Comparison of ENCODE assay signal across 8 cellular contexts in genomic region chr17:18681767-18682571, GRCh38. TPM values are rescaled to one million over a fixed set of nuclear protein-coding genes. Genes with fewer than 3 reads are reported as not detected.
A peak's percentile ranks its signal among the peaks of the same experiment; 100 is the strongest.
DNase-seq lines count a peak whose midpoint lies in the region; ATAC-seq and TF ChIP-seq lines count a peak whose summit lies in the region.
"Not testable (repeated sequence)": the region's sequence is repeated elsewhere in the genome, so short reads cannot be mapped to it uniquely, and the experiment has no call there.

TSS of gene FOXO3B (minus strand) at chr17:18682314. CDS start at chr17:18681651, 663 bp downstream.

- peak within 1 kb of the TSS; percentile 34 to 92 (median 90) for H3K27ac Mint-ChIP-seq in naive thymus-derived CD8-positive, alpha-beta T cell

- H3K4me1 ChIP-seq in RWPE2 (ENCODE audit: insufficient read depth, poor library complexity, severe bottlenecking), result not testable (repeated sequence)

- H3K4me1 Mint-ChIP-seq in naive thymus-derived CD8-positive, alpha-beta T cell, result peaks cover 7 to 20% (median 15%) of the 10 kb centered on the region in 4 donors

- POLR2A ChIA-PET in naive thymus-derived CD8-positive, alpha-beta T cell (lab: Charles Lee), result not testable (repeated sequence)

- H3K27ac ChIP-seq in RWPE2 (ENCODE audit: poor library complexity, severe bottlenecking), result not testable (repeated sequence)

- H3K27me3 ChIP-seq in RWPE2 (ENCODE audit: insufficient read depth, poor library complexity, severe bottlenecking), result not testable (repeated sequence)

- not testable (repeated sequence) for H3K9me3 Mint-ChIP-seq in naive thymus-derived CD8-positive, alpha-beta T cell

- peak; percentile 96 for ATAC-seq in RWPE2 (ENCODE audit: low read depth)
- peak; percentile 84 to 88 for ATAC-seq in naive thymus-derived CD8-positive, alpha-beta T cell

- H3K9me3 ChIP-seq in RWPE2 (ENCODE audit: severe bottlenecking), result not testable (repeated sequence)

- H3K36me3 Mint-ChIP-seq in naive thymus-derived CD8-positive, alpha-beta T cell, result peaks cover 4 to 14% (median 6%) of the 10 kb centered on the region in 3 donors

- H3K27me3 Mint-ChIP-seq in naive thymus-derived CD8-positive, alpha-beta T cell, result not testable (repeated sequence)

- H3K4me3 ChIP-seq in RWPE2 (ENCODE audit: severe bottlenecking) (peak within 1 kb of the TSS; percentile 37), fibroblast of the aortic adventitia (ENCODE audit: low read depth, low read length) (peak within 1 kb of the TSS; percentile 66)

- H3K4me3 Mint-ChIP-seq in naive thymus-derived CD8-positive, alpha-beta T cell, result peak within 1 kb of the TSS; percentile 75 to 98 (median 92)

- TF ChIP-seq CTCF in RWPE2 (IDR thresholded peaks at IDR 0.05; ENCODE audit: poor library complexity, severe bottlenecking); fibroblast of the aortic adventitia (IDR thresholded peaks at IDR 0.05; ENCODE audit: insufficient read depth, low read length): not testable (repeated sequence)

- H3K36me3 ChIP-seq in RWPE2 (ENCODE audit: low read depth), result not testable (repeated sequence)

- DNase-seq in Daoy (ENCODE audit: low read depth), result peak; percentile 84
- peak; percentile 85 for DNase-seq in H4 (ENCODE audit: low spot score)
- peak; percentile 97 for DNase-seq in LHCN-M2 (ENCODE audit: low read depth)
- DNase-seq in RWPE2 (ENCODE audit: low spot score), result peak; percentile 87
- DNase-seq in activated effector memory CD4-positive, alpha-beta T cell treated with anti-CD3 and anti-CD28 coated beads, Interleukin-2, amount 50 U/mL, for 16 hours, result peak; percentile 87
- peak; percentile 90 for DNase-seq in fibroblast of the aortic adventitia (ENCODE audit: low read depth)
- peak; percentile 32 to 86 (median 66) for DNase-seq in naive thymus-derived CD8-positive, alpha-beta T cell
- DNase-seq in stimulated activated CD8-positive, alpha-beta memory T cell treated with anti-CD3 and anti-CD28 coated beads, Interleukin-7, amount 100 ng/mL, for 4 hours (ENCODE audit: low read depth in 2 of 2), result peak; percentile 51 to 76

RNA-seq across cellular contexts. Expression of gene FOXO3B, which starts in this region (rescaled TPM):
- 4.9 and 5.8 TPM in 2 replicates for total RNA-seq in Daoy (2014; rRNA removed; shearing (Covaris generic))
- 0.46 TPM in 1 of 2 replicates, not detected in the other for total RNA-seq in H4 (2014; rRNA removed; shearing (Covaris generic))
- total RNA-seq in LHCN-M2 (2014; rRNA removed), result 6.1 and 6.7 TPM in 2 replicates
- 1.3 TPM for polyA plus RNA-seq in LHCN-M2 (2012)
- 3.4 and 5.4 TPM in 2 replicates for total RNA-seq in fibroblast of the aortic adventitia (ENCODE audit: low replicate concordance)
- total RNA-seq in naive thymus-derived CD8-positive, alpha-beta T cell, result 1 to 10 TPM; 4.8 to 6.3 TPM
- polyA plus RNA-seq in naive thymus-derived CD8-positive, alpha-beta T cell, result 1 to 10 TPM in 2 of 3 donors, under 1 TPM in 1; 0.91 to 4.2 (median 3.3) TPM

Comparison
In these comparisons a context has a peak if more than half of its experiments do, and no peak if none do; other contexts are left out.
1. Peak in DNase-seq in H4; RNA of the gene not detected or under 1 TPM.